ENCODE assay signal across 13 cellular contexts in genomic region chr3:119481079-119481478, GRCh38.
"Had no signal": no experiment of that assay in that cellular context is flagged by ENCODE, and none has a peak within 500 bp of the region (broad histone marks: within the 10 kb centered on the region; RNA-seq: fewer than 3 reads in every experiment).

No MANE protein-coding gene starts in this region.

- H3K27me3 ChIP-seq: ascending aorta, tibial nerve had no signal

- DNase-seq: activated CD4-positive, alpha-beta T cell treated with anti-CD3 and anti-CD28 coated beads, Interleukin-2, amount 10 ng/mL, durations not matched to agents 24 days and 14 days; activated CD4-positive, CD25-positive, alpha-beta regulatory T cell; activated CD8-positive, alpha-beta T cell treated with anti-CD3 and anti-CD28 coated beads, Interleukin-2, amount 10 ng/mL, durations not matched to agents 7 days and 5 days; activated effector memory CD4-positive, alpha-beta T cell treated with Interleukin-2 at 50 U/mL for 16 hours; activated naive CD4-positive, alpha-beta T cell treated with anti-CD3 and anti-CD28 coated beads, Interleukin-2, amount 10 ng/mL, durations not matched to agents 7 days and 5 days; activated T-cell treated with anti-CD3 and anti-CD28 coated beads, Interleukin-2, amount 50 U/mL, for 4 hours; effector CD8-positive, alpha-beta T cell; left ventricle myocardium inferior; occipital lobe; T-helper 1 cell; T-helper 9 cell had no signal

- H3K4me1 ChIP-seq: ascending aorta, left ventricle myocardium inferior, tibial nerve had no signal

- H3K9me3 ChIP-seq: ascending aorta, left ventricle myocardium inferior, tibial nerve had no signal

- ATAC-seq: activated CD8-positive, alpha-beta T cell treated with anti-CD3 and anti-CD28 coated beads, Interleukin-2, amount 10 ng/mL, durations not matched to agents 7 days and 5 days; activated T-cell treated with anti-CD3 and anti-CD28 coated beads, Interleukin-2, amount 50 U/mL, for 4 hours had no signal

- H3K4me3 ChIP-seq: ascending aorta, left ventricle myocardium inferior, tibial nerve had no signal

- H3K27ac ChIP-seq: ascending aorta, left ventricle myocardium inferior, tibial nerve had no signal
